1 cellular context compared by ENCODE assay signal in genomic region chr3:150038830-150039229, GRCh38.
TF ChIP-seq lines count a peak whose summit lies in the region.

No MANE protein-coding gene starts in this region.

TF ChIP-seq in HepG2, 621 proteins besides CTCF, POLR2A, EP300 and RAD21 (continued from another document and continues in another):
- TF ChIP-seq NFAT5 (CRISPR knock-in tag; IDR thresholded peaks at IDR 0.05) = no peak
- no peak for TF ChIP-seq CBX5 (CRISPR knock-in tag; IDR thresholded peaks at IDR 0.05; ENCODE audit: borderline replicate concordance)
- TF ChIP-seq TSC22D2 (CRISPR knock-in tag; IDR thresholded peaks at IDR 0.05; ENCODE audit: borderline replicate concordance) = no peak
- TF ChIP-seq NCOA2 (CRISPR knock-in tag; IDR thresholded peaks at IDR 0.05) = no peak
- TF ChIP-seq RELA (CRISPR knock-in tag; IDR thresholded peaks at IDR 0.05) = no peak
- no peak for TF ChIP-seq ZSCAN25 (CRISPR knock-in tag; IDR thresholded peaks at IDR 0.05)
- TF ChIP-seq FLYWCH1 (CRISPR knock-in tag; IDR thresholded peaks at IDR 0.05) = no peak
- TF ChIP-seq CREB1 (IDR thresholded peaks at IDR 0.05) = no peak
- peak; percentile 39 for TF ChIP-seq CREB1 (CRISPR knock-in tag; IDR thresholded peaks at IDR 0.05)
- TF ChIP-seq AHR (CRISPR knock-in tag; IDR thresholded peaks at IDR 0.05) = no peak
- no peak for TF ChIP-seq NKX3-1 (CRISPR knock-in tag; IDR thresholded peaks at IDR 0.05)
- no peak for TF ChIP-seq CSRNP1 (CRISPR knock-in tag; IDR thresholded peaks at IDR 0.05)
- TF ChIP-seq ELK4 (CRISPR knock-in tag; IDR thresholded peaks at IDR 0.05; ENCODE audit: borderline replicate concordance) = no peak
- TF ChIP-seq GPBP1L1 (CRISPR knock-in tag; IDR thresholded peaks at IDR 0.05) = no peak
- no peak for TF ChIP-seq ZNF564 (CRISPR knock-in tag; IDR thresholded peaks at IDR 0.05)
- no peak for TF ChIP-seq THAP11 (CRISPR knock-in tag; IDR thresholded peaks at IDR 0.05)
- no peak for TF ChIP-seq HES4 (CRISPR knock-in tag; IDR thresholded peaks at IDR 0.05; ENCODE audit: borderline replicate concordance)
- peak; percentile 94 for TF ChIP-seq ZMYM4 (CRISPR knock-in tag; IDR thresholded peaks at IDR 0.05)
- TF ChIP-seq ZKSCAN1 (IDR thresholded peaks at IDR 0.05; ENCODE audit: low read length) = no peak
- TF ChIP-seq ZC3H4 (CRISPR knock-in tag; IDR thresholded peaks at IDR 0.05; ENCODE audit: borderline replicate concordance) = no peak
- no peak for TF ChIP-seq ZNF776 (CRISPR knock-in tag; IDR thresholded peaks at IDR 0.05)
- peak; percentile 15; the same call in 1 of the 2 replicates for TF ChIP-seq ZNF574 (CRISPR knock-in tag; IDR thresholded peaks at IDR 0.05)
- TF ChIP-seq NFYB (CRISPR knock-in tag; IDR thresholded peaks at IDR 0.05) = peak; percentile 85
- TF ChIP-seq ZNF543 (CRISPR knock-in tag; IDR thresholded peaks at IDR 0.05) = no peak
- no peak for TF ChIP-seq ZBTB40 (IDR thresholded peaks at IDR 0.05)
- TF ChIP-seq ZBTB40 (CRISPR knock-in tag; IDR thresholded peaks at IDR 0.05) = no peak
- TF ChIP-seq PHF8 (CRISPR knock-in tag; IDR thresholded peaks at IDR 0.05) = no peak
- no peak for TF ChIP-seq TCF7L2 (IDR thresholded peaks at IDR 0.05; ENCODE audit: low read depth, low read length)
- TF ChIP-seq ARNT2 (CRISPR knock-in tag; IDR thresholded peaks at IDR 0.05; ENCODE audit: low read depth) = no peak
- no peak for TF ChIP-seq ZNF496 (CRISPR knock-in tag; IDR thresholded peaks at IDR 0.05; ENCODE audit: insufficient replicate concordance)
- TF ChIP-seq HNRNPLL (IDR thresholded peaks at IDR 0.05; ENCODE audit: low read depth, low read length, poor library complexity, severe bottlenecking) = no peak
- no peak for TF ChIP-seq ZNF510 (CRISPR knock-in tag; IDR thresholded peaks at IDR 0.05; ENCODE audit: low read depth)
- TF ChIP-seq SMC3 (IDR thresholded peaks at IDR 0.05; ENCODE audit: low read length) = no peak
- no peak for TF ChIP-seq ARID2 (CRISPR knock-in tag; IDR thresholded peaks at IDR 0.05; ENCODE audit: borderline replicate concordance)
- no peak for TF ChIP-seq E2F2 (CRISPR knock-in tag; IDR thresholded peaks at IDR 0.05; ENCODE audit: borderline replicate concordance)
- no peak for TF ChIP-seq MIER3 (CRISPR knock-in tag; IDR thresholded peaks at IDR 0.05; ENCODE audit: borderline replicate concordance)
- no peak for TF ChIP-seq SIX1 (CRISPR knock-in tag; IDR thresholded peaks at IDR 0.05; ENCODE audit: borderline replicate concordance)
- no peak for TF ChIP-seq ZSCAN9 (CRISPR knock-in tag; IDR thresholded peaks at IDR 0.05; ENCODE audit: borderline replicate concordance)
- TF ChIP-seq CREM (IDR thresholded peaks at IDR 0.05) = peak; percentile 24; the same call in 1 of the 2 replicates
- no peak for TF ChIP-seq CREM (CRISPR knock-in tag; IDR thresholded peaks at IDR 0.05)
- no peak for TF ChIP-seq ATF7-NPFF (CRISPR knock-in tag; IDR thresholded peaks at IDR 0.05; ENCODE audit: low read depth)
- TF ChIP-seq FOXM1 (CRISPR knock-in tag; IDR thresholded peaks at IDR 0.05) = no peak
- TF ChIP-seq MED13 (CRISPR knock-in tag; IDR thresholded peaks at IDR 0.05) = no peak
